In genomic region chr10:79206300-79207095, GRCh38 we compare ENCODE assay signal across 23 cellular contexts.
A peak's percentile ranks its signal among the peaks of the same experiment; 100 is the strongest.
DNase-seq lines count a peak whose midpoint lies in the region; ATAC-seq and TF ChIP-seq lines count a peak whose summit lies in the region.
"Had no signal": no experiment of that assay in that cellular context is flagged by ENCODE, and none has a peak within 500 bp of the region (broad histone marks: within the 10 kb centered on the region; RNA-seq: fewer than 3 reads in every experiment).

No MANE protein-coding gene starts in this region.

- H3K9me3 ChIP-seq in BLaER1 (no peaks in the 10 kb centered on the region), OCI-LY7 (ENCODE audit: low read length) (no peaks in the 10 kb centered on the region), spleen (no peaks in the 10 kb centered on the region)
- H3K9me3 ChIP-seq: psoas muscle, tibial nerve had no signal

- TF ChIP-seq POLR2A in spleen (IDR thresholded peaks at IDR 0.05), result no peak

- POLR2A ChIA-PET in OCI-LY7 (lab: Charles Lee), result interaction anchor here (0.5 to 0.6 kb wide), 2 partner anchors 92 to 1720 kb away, joined by 3 read pairs; no protein-coding TSS in a partner anchor

- H3K27ac ChIP-seq in BLaER1 (peak overlapping the region; percentile 38; the same call in 1 of the 2 replicates), OCI-LY7 (ENCODE audit: low read depth, low read length, poor library complexity, severe bottlenecking) (no peak overlapping the region), spleen (peak overlapping the region in 3 of 8 donors; percentile 18 to 52 (median 37))
- H3K27ac ChIP-seq: PC-9, psoas muscle had no signal

- CTCF ChIA-PET in OCI-LY7 (lab: Charles Lee; ENCODE audit: unreplicated experiment), result no interaction called here

- intact Hi-C loops in OCI-LY7 (cut with micrococcal nuclease; ENCODE audit: unreplicated experiment), result no loop called here
- intact Hi-C loops in spleen (cut with DNase I; ENCODE audit: low total_unique reads), result no loop called here

- H3K27me3 ChIP-seq in BLaER1 (no peaks in the 10 kb centered on the region), spleen (replicated peaks in 1 of 7) (no peaks in the 10 kb centered on the region)
- H3K27me3 ChIP-seq: tibial nerve had no signal

- H3K9ac ChIP-seq in BLaER1, result 0 out of 2 replicates have a peak overlapping the region, but pooled peaks have one; percentile 34

- BruUV-seq in OCI-LY7 (replicated peaks; lab: Mats Ljungman, UMichigan), result no TSS peak

- H3K36me3 ChIP-seq in BLaER1 (peaks cover 94% of the 10 kb centered on the region), OCI-LY7 (ENCODE audit: insufficient read depth, low read length) (no peaks in the 10 kb centered on the region; the same call in 1 of the 2 replicates), spleen (peaks cover 0 to 94% (median 16%) of the 10 kb centered on the region in 6 donors)

- H2AFZ ChIP-seq in OCI-LY7 (ENCODE audit: low read length), result no peak overlapping the region
- H2AFZ ChIP-seq: PC-9 had no signal

- H3K4me2 ChIP-seq in BLaER1 (peak overlapping the region; percentile 43), OCI-LY7 (ENCODE audit: low read length) (no peak overlapping the region)
- H3K4me2 ChIP-seq: PC-9 had no signal

- TF ChIP-seq CTCF in OCI-LY7 (conservative IDR thresholded peaks at IDR 0.05; ENCODE audit: low read length) (no peak), spleen (IDR thresholded peaks at IDR 0.05 in 8 of 11, conservative IDR thresholded peaks at IDR 0.05 in 3 of 11) (no peak)

- H3K9me2 ChIP-seq in OCI-LY7 (ENCODE audit: insufficient read depth, low read length), result no peaks in the 10 kb centered on the region

- DNase-seq in anterior cingulate cortex (lab: John Stamatoyannopoulos, UW) (peak in 33 of 58 donors; percentile 19 to 77 (median 48)), hypothalamus (lab: John Stamatoyannopoulos, UW) (peak in 33 of 51 donors; percentile 16 to 75 (median 50)), putamen (ENCODE audit: low spot score) (peak; percentile 62), OCI-LY7 (ENCODE audit: low spot score) (no peak), NCI-H187 (lab: John Stamatoyannopoulos, UW) (no peak), spleen (no peak)
- DNase-seq: activated CD4-positive, alpha-beta T cell treated with anti-CD3 and anti-CD28 coated beads, Interleukin-2, amount 50 U/mL, for 4 hours; activated naive CD4-positive, alpha-beta T cell treated with Interleukin-2 at 50 U/mL for 16 hours; AML-193; EL; KBM-7; left ventricle myocardium superior; NCI-H1092 treated with DMSO at 0.1 percent for 48 hours; NCI-H1930; NCI-H69; PC-9; psoas muscle; stimulated activated naive CD4-positive, alpha-beta T cell treated with Interleukin-2 at 50 U/mL for 16 hours had no signal

- H3K4me3 ChIP-seq in BLaER1, result no peak overlapping the region
- H3K4me3 ChIP-seq in OCI-LY7 (ENCODE audit: low read depth, low read length, poor library complexity, severe bottlenecking), result no peak overlapping the region
- no peak overlapping the region for H3K4me3 ChIP-seq in spleen
- H3K4me3 ChIP-seq: PC-9, psoas muscle, tibial nerve had no signal

- H4K20me1 ChIP-seq in BLaER1 (peaks cover 98% of the 10 kb centered on the region), OCI-LY7 (ENCODE audit: insufficient read depth, low read length) (no peaks in the 10 kb centered on the region)

- WGBS in spleen, 5 donors, result 73 to 88% (median 81%) methylated on average over 11 to 13 of the region's 13 CpGs

- no peak for ATAC-seq in HG02970 (IDR thresholded peaks at IDR 0.05; ENCODE audit: low FRiP score, unreplicated experiment)
- ATAC-seq: left ventricle myocardium superior, psoas muscle, Right ventricle myocardium inferior, SK-N-SH treated with all-trans-retinoic acid at 6 μM for 48 hours had no signal

- H3K4me1 ChIP-seq in BLaER1, result peaks cover 79% of the 10 kb centered on the region
- peaks cover 5% of the 10 kb centered on the region for H3K4me1 ChIP-seq in OCI-LY7 (ENCODE audit: insufficient read depth, low read length, poor library complexity, severe bottlenecking)
- peaks cover 0 to 65% (median 26%) of the 10 kb centered on the region in 6 donors for H3K4me1 ChIP-seq in spleen
- H3K4me1 ChIP-seq: psoas muscle had no signal

- no peaks in the 10 kb centered on the region for H3K79me2 ChIP-seq in OCI-LY7 (ENCODE audit: insufficient read depth, low read depth, low read length)

Comparison
In these comparisons a context has a peak if more than half of its experiments do, and no peak if none do; other contexts are left out.
1. DNase-seq: peak in anterior cingulate cortex (33 of 58), hypothalamus (33 of 51) and putamen (single experiment); none in OCI-LY7 (single experiment), NCI-H187 (0 of 2) and spleen (single experiment).